24 cellular contexts compared by ENCODE assay signal in genomic region chr11:64125676-64126075, GRCh38. TPM values are rescaled to one million over a fixed set of nuclear protein-coding genes. Genes with fewer than 3 reads are reported as not detected.
DNase-seq lines count a peak whose midpoint lies in the region; ATAC-seq, FAIRE-seq and TF ChIP-seq lines count a peak whose summit lies in the region.
"Had no signal": no experiment of that assay in that cellular context is flagged by ENCODE, and none has a peak within 500 bp of the region (broad histone marks: within the 10 kb centered on the region; RNA-seq: fewer than 3 reads in every experiment).

No MANE protein-coding gene starts in this region.

- H3K36me3 Mint-ChIP-seq in dendritic cell treated with granulocyte-macrophage colony-stimulating factor and Interleukin-4, amounts not matched to agents 40 ng/mL and 50 ng/mL, for 4 days (ENCODE audit: low read depth) = no peaks in the 10 kb centered on the region

- peak overlapping the region in 3 of 4 donors; percentile 66 to 82 (median 80) for H3K27ac ChIP-seq in pancreas
- no peak overlapping the region for H3K27ac ChIP-seq in smooth muscle cell (ENCODE audit: low read depth)
- H3K27ac ChIP-seq: 22Rv1, SK-N-MC had no signal

- peaks cover 32% of the 10 kb centered on the region for H3K4me1 Mint-ChIP-seq in dendritic cell treated with granulocyte-macrophage colony-stimulating factor and Interleukin-4, amounts not matched to agents 40 ng/mL and 50 ng/mL, for 4 days (ENCODE audit: low read depth)
- H3K4me1 Mint-ChIP-seq: B cell had no signal

- no peaks in the 10 kb centered on the region for H3K9me3 Mint-ChIP-seq in dendritic cell treated with granulocyte-macrophage colony-stimulating factor and Interleukin-4, amounts not matched to agents 40 ng/mL and 50 ng/mL, for 4 days
- H3K9me3 Mint-ChIP-seq: GM23338 had no signal

- H3K27me3 ChIP-seq in pancreas = no peaks in the 10 kb centered on the region
- H3K27me3 ChIP-seq in smooth muscle cell (ENCODE audit: low read depth) = no peaks in the 10 kb centered on the region

- ATAC-seq in pancreas = no peak
- ATAC-seq in GM19324 (IDR thresholded peaks at IDR 0.05; ENCODE audit: low FRiP score, unreplicated experiment) = no peak
- ATAC-seq: GM23338 had no signal

- H3K36me3 ChIP-seq in pancreas = no peaks in the 10 kb centered on the region
- no peaks in the 10 kb centered on the region for H3K36me3 ChIP-seq in smooth muscle cell (ENCODE audit: low read depth)

- WGBS in pancreas, 2 donors = 75 to 82% methylated on average over 14 of the region's 14 CpGs
- WGBS in smooth muscle cell (ENCODE audit: low lambda C conversion rate) = 94% methylated on average over 14 of the region's 14 CpGs

- H3K27ac Mint-ChIP-seq in dendritic cell treated with granulocyte-macrophage colony-stimulating factor and Interleukin-4, amounts not matched to agents 40 ng/mL and 50 ng/mL, for 4 days = peak overlapping the region; percentile 29
- H3K27ac Mint-ChIP-seq: B cell, GM23338 had no signal

- H3K4me3 Mint-ChIP-seq in dendritic cell treated with granulocyte-macrophage colony-stimulating factor and Interleukin-4, amounts not matched to agents 40 ng/mL and 50 ng/mL, for 4 days = no peak overlapping the region
- H3K4me3 Mint-ChIP-seq: B cell, GM23338 had no signal

- peak; percentile 7 for DNase-seq in DMS153 (lab: John Stamatoyannopoulos, UW)
- DNase-seq in DMS153 treated with DMSO at 0.1 percent for 48 hours (lab: John Stamatoyannopoulos, UW; ENCODE audit: unreplicated experiment) = no peak
- peak; percentile 83 for DNase-seq in NCI-H2171 (lab: John Stamatoyannopoulos, UW)
- no peak for DNase-seq in pancreas
- DNase-seq in smooth muscle cell (lab: John Stamatoyannopoulos, UW; ENCODE audit: unreplicated experiment) = no peak
- no peak for DNase-seq in NCI-H128 (lab: John Stamatoyannopoulos, UW; ENCODE audit: unreplicated experiment)
- DNase-seq: Calu3, HCEC 1CT, NCI-H1048, NCI-H1417 treated with DMSO at 0.1 percent for 48 hours, NCI-H187, NCI-H226, NCI-H510A, NCI-H69, SIG-M5, SW 1271 had no signal

- no peak overlapping the region for H3K9ac ChIP-seq in smooth muscle cell (ENCODE audit: low read depth)

- H3K9me3 ChIP-seq in pancreas = no peaks in the 10 kb centered on the region
- H3K9me3 ChIP-seq in smooth muscle cell (replicated peaks; ENCODE audit: low read depth) = no peaks in the 10 kb centered on the region

- intact Hi-C loops in dendritic cell treated with granulocyte-macrophage colony-stimulating factor and Interleukin-4, amounts not matched to agents 40 ng/mL and 50 ng/mL, for 4 days (cut with micrococcal nuclease) = no loop called here
- intact Hi-C loops in pancreas (cut with DNase I) = no loop called here

- H4K20me1 ChIP-seq in smooth muscle cell (ENCODE audit: low read depth) = peaks cover 12% of the 10 kb centered on the region

- no peak overlapping the region for H3K4me2 ChIP-seq in smooth muscle cell
- H3K4me2 ChIP-seq: GM23338 had no signal

- TF ChIP-seq CTCF in pancreas (IDR thresholded peaks at IDR 0.05) (no peak), smooth muscle cell (IDR thresholded peaks at IDR 0.05; ENCODE audit: borderline replicate concordance, insufficient read depth, poor library complexity, severe bottlenecking) (no peak)

- H3K4me3 ChIP-seq in pancreas = no peak overlapping the region
- H3K4me3 ChIP-seq in smooth muscle cell = no peak overlapping the region
- H3K4me3 ChIP-seq: GM23338, SK-N-MC had no signal

- peaks cover 58% of the 10 kb centered on the region for H3K27me3 Mint-ChIP-seq in dendritic cell treated with granulocyte-macrophage colony-stimulating factor and Interleukin-4, amounts not matched to agents 40 ng/mL and 50 ng/mL, for 4 days

- FAIRE-seq in pancreas (lab: Jason Lieb, UNC) = no peak
- FAIRE-seq: GM18507, RCC 7860 had no signal

- H3F3A ChIP-seq in smooth muscle cell (ENCODE audit: low read depth) = no peaks in the 10 kb centered on the region

- H3K4me1 ChIP-seq in pancreas = peaks cover 48 to 52% (median 49%) of the 10 kb centered on the region in 3 donors
- H3K4me1 ChIP-seq in smooth muscle cell (ENCODE audit: low read depth) = peaks cover 23% of the 10 kb centered on the region

- no peak overlapping the region for H2AFZ ChIP-seq in smooth muscle cell (ENCODE audit: low read depth)
- H2AFZ ChIP-seq: GM23338 had no signal

- no peaks in the 10 kb centered on the region for H3K79me2 ChIP-seq in smooth muscle cell (ENCODE audit: low read depth)

RNA-seq across cellular contexts. Expression of gene MACROD1, which starts 40.2 kb away (rescaled TPM):
- total RNA-seq in pancreas = 10 to 100 TPM; 26.0 to 37.8 (median 30.3) TPM
- polyA plus RNA-seq in pancreas = 100 to 1,000 TPM in 1 of 2 donors, 10 to 100 TPM in 1; 85.1 to 126 TPM
- 9.2 and 57.9 TPM in 2 replicates for total RNA-seq in smooth muscle cell
- 32.6 and 35.2 TPM in 2 replicates for polyA plus RNA-seq in smooth muscle cell

Comparison
In these comparisons a context has a peak if more than half of its experiments do, and no peak if none do; other contexts are left out.
1. DNase-seq: peak in DMS153 (single experiment) and NCI-H2171 (single experiment); none in DMS153 treated with DMSO at 0.1 percent for 48 hours (single experiment), pancreas (0 of 6), smooth muscle cell (single experiment) and NCI-H128 (single experiment).